24 cellular contexts compared by ENCODE assay signal in genomic region chr19:33774751-33775150, GRCh38. TPM values are rescaled to one million over a fixed set of nuclear protein-coding genes. Genes with fewer than 3 reads are reported as not detected.
DNase-seq lines count a peak whose midpoint lies in the region; FAIRE-seq and TF ChIP-seq lines count a peak whose summit lies in the region.
"Had no signal": no experiment of that assay in that cellular context is flagged by ENCODE, and none has a peak within 500 bp of the region (broad histone marks: within the 10 kb centered on the region; RNA-seq: fewer than 3 reads in every experiment).

No MANE protein-coding gene starts in this region.

- H3K36me3 ChIP-seq in bronchial epithelial cell (ENCODE audit: control insufficient read depth, insufficient read depth, low read length) (no peaks in the 10 kb centered on the region), osteoblast (ENCODE audit: insufficient read depth, low read length) (no peaks in the 10 kb centered on the region)
- H3K36me3 ChIP-seq: BLaER1 had no signal

- TF ChIP-seq CTCF in bronchial epithelial cell (IDR thresholded peaks at IDR 0.05; ENCODE audit: insufficient read depth, low read length, severe bottlenecking) (no peak), osteoblast (IDR thresholded peaks at IDR 0.05; ENCODE audit: extremely low read depth, low read depth, low read length) (no peak)

- H2AFZ ChIP-seq in osteoblast (ENCODE audit: low read length), result no peak overlapping the region

- DNase-seq in bronchial epithelial cell (ENCODE audit: low read depth), result no peak
- DNase-seq in iPS-NIHi11 (ENCODE audit: low spot score), result peak; percentile 4
- DNase-seq in osteoblast (ENCODE audit: insufficient read length, low spot score, missing footprints), result peak; percentile 62
- no peak for DNase-seq in stimulated activated CD8-positive, alpha-beta memory T cell treated with anti-CD3 and anti-CD28 coated beads, Interleukin-4, amount 100 ng/mL, for 48 hours
- no peak for DNase-seq in AG20443 (ENCODE audit: low spot score)
- no peak for DNase-seq in T1000 (lab: John Stamatoyannopoulos, UW)
- DNase-seq: BE2C; C1 segment of cervical spinal cord; CD4-positive, alpha-beta memory T cell; CD4-positive, CD25-positive, alpha-beta regulatory T cell; CD8-positive, alpha-beta memory T cell; COR-L47; DMS 273 treated with DMSO at 0.1 percent for 48 hours; DMS153; DMS53; DMS79; DND-41; EL; GDM1 had no signal

- no peaks in the 10 kb centered on the region for H3K9me3 ChIP-seq in osteoblast (ENCODE audit: low read depth, low read length)
- H3K9me3 ChIP-seq: A549, BE2C, BLaER1 had no signal

- peak; percentile 70 for FAIRE-seq in bronchial epithelial cell (lab: Jason Lieb, UNC)
- FAIRE-seq: A549, GM12891, GM19239 had no signal

- H3K27me3 ChIP-seq in bronchial epithelial cell (ENCODE audit: control insufficient read depth, insufficient read depth, low read length) (no peaks in the 10 kb centered on the region), osteoblast (ENCODE audit: insufficient read depth, low read length) (peaks cover 19% of the 10 kb centered on the region)
- H3K27me3 ChIP-seq: BE2C had no signal

- no peaks in the 10 kb centered on the region for H3K79me2 ChIP-seq in osteoblast (ENCODE audit: insufficient read depth, low read length)

- no peak overlapping the region for H3K27ac ChIP-seq in osteoblast (ENCODE audit: low read depth, low read length)
- H3K27ac ChIP-seq: 22Rv1, A549, BLaER1 had no signal

- no peak overlapping the region for H3K4me3 ChIP-seq in bronchial epithelial cell (ENCODE audit: low read depth, low read length)
- H3K4me3 ChIP-seq in osteoblast (ENCODE audit: insufficient read depth, low read length), result no peak overlapping the region
- H3K4me3 ChIP-seq: A549, BLaER1 had no signal

- peaks cover 5% of the 10 kb centered on the region for H4K20me1 ChIP-seq in osteoblast (ENCODE audit: insufficient read depth, low read length)

- H3K4me1 ChIP-seq in osteoblast (ENCODE audit: insufficient read depth, low read length), result peaks cover 3% of the 10 kb centered on the region

- no peak overlapping the region for H3K4me2 ChIP-seq in osteoblast (ENCODE audit: insufficient read depth, low read length)
- H3K4me2 ChIP-seq: A549, BLaER1 had no signal

RNA-seq across cellular contexts. Expression of gene KCTD15, which starts 21.9 kb away (rescaled TPM):
- total RNA-seq in bronchial epithelial cell, result 79.5 and 88.1 TPM in 2 replicates
- total RNA-seq in osteoblast, result 39.5 and 55.7 TPM in 2 replicates

Comparison
In these comparisons a context has a peak if more than half of its experiments do, and no peak if none do; other contexts are left out.
1. DNase-seq: peak in iPS-NIHi11 (single experiment) and osteoblast (single experiment); none in bronchial epithelial cell (single experiment), stimulated activated CD8-positive, alpha-beta memory T cell treated with anti-CD3 and anti-CD28 coated beads, Interleukin-4, amount 100 ng/mL, for 48 hours (single experiment), AG20443 (single experiment) and T1000 (single experiment).